ENCODE assay signal across 12 cellular contexts in the genomic region with DNA sequence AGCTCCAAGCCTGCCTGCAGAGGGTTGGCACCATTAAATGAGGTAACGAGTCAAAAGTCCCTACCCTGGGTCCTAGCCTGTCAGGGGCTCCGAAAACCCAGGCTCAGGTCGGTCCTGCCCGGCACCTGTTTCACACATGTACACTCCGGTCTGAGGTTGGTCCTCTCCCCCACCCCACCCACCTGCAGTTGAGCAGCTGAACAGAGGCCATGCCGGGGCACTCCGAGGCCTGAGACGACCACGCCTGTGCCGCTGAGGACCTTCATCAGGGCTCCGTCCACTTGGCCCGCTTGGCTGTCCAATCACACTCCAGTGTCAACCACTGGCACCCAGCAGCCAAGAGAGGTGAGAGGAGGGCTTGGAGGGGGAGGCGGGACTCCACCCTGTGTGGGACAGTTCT. TPM values are rescaled to one million over a fixed set of nuclear protein-coding genes. Genes with fewer than 3 reads are reported as not detected.
DNase-seq lines count a peak whose midpoint lies in the region; ATAC-seq and TF ChIP-seq lines count a peak whose summit lies in the region.
"Had no signal": no experiment of that assay in that cellular context is flagged by ENCODE, and none has a peak within 500 bp of the region (broad histone marks: within the 10 kb centered on the region; RNA-seq: fewer than 3 reads in every experiment).

No MANE protein-coding gene starts in this region.

- peaks cover 19% of the 10 kb centered on the region for H3K79me2 ChIP-seq in PC-9 (ENCODE audit: low read depth)

- POLR2A ChIA-PET in PC-9 (lab: Charles Lee; ENCODE audit: unreplicated experiment), result no interaction called here

- H3K9me3 ChIP-seq in PC-9 (ENCODE audit: insufficient read depth, low read depth) (no peaks in the 10 kb centered on the region), ectodermal cell (ENCODE audit: control insufficient read depth, low read length) (no peaks in the 10 kb centered on the region), psoas muscle (no peaks in the 10 kb centered on the region), upper lobe of right lung (no peaks in the 10 kb centered on the region)
- H3K9me3 ChIP-seq: testis had no signal

- H3K27ac Mint-ChIP-seq in T-helper 1 cell treated with Interleukin-12 subunit alpha and Interleukin-12 subunit beta and Interleukin-4 antibody, amounts not matched to agents 30 μg/mL and 1 μg/mL, for 36 hours, result no peak overlapping the region

- WGBS in ectodermal cell, 2 experiments, result 97 to 98% methylated on average over 13 of the region's 13 CpGs
- 78 to 82% (median 82%) methylated on average over 13 of the region's 13 CpGs for WGBS in psoas muscle, 3 donors

- H3K36me3 Mint-ChIP-seq in T-helper 1 cell treated with Interleukin-12 subunit alpha and Interleukin-12 subunit beta and Interleukin-4 antibody, amounts not matched to agents 30 μg/mL and 1 μg/mL, for 36 hours (ENCODE audit: low read depth), result peaks cover 11% of the 10 kb centered on the region

- no TSS peak for BruUV-seq in PC-9 (replicated peaks; lab: Mats Ljungman, UMichigan)

- peak overlapping the region; percentile 90 for H3K4me3 Mint-ChIP-seq in T-helper 1 cell treated with Interleukin-12 subunit alpha and Interleukin-12 subunit beta and Interleukin-4 antibody, amounts not matched to agents 30 μg/mL and 1 μg/mL, for 36 hours

- peak overlapping the region; percentile 89; the same call in 1 of the 2 replicates for H3K4me3 ChIP-seq in PC-9
- peak overlapping the region; percentile 97 for H3K4me3 ChIP-seq in ectodermal cell (ENCODE audit: insufficient read depth, low read depth, low read length)
- H3K4me3 ChIP-seq in psoas muscle, result peak overlapping the region; percentile 86
- H3K4me3 ChIP-seq in upper lobe of right lung, result no peak overlapping the region

- H3K27ac ChIP-seq in PC-9, result no peak overlapping the region
- H3K27ac ChIP-seq in ectodermal cell (ENCODE audit: insufficient read depth, low read depth, low read length, poor library complexity, severe bottlenecking), result no peak overlapping the region
- H3K27ac ChIP-seq in psoas muscle, result no peak overlapping the region
- H3K27ac ChIP-seq in upper lobe of right lung, result no peak overlapping the region

- no peaks in the 10 kb centered on the region for H3K36me3 ChIP-seq in PC-9 (ENCODE audit: low read depth)
- peaks cover 14% of the 10 kb centered on the region for H3K36me3 ChIP-seq in ectodermal cell (ENCODE audit: control insufficient read depth, insufficient read depth, low read length)
- H3K36me3 ChIP-seq in psoas muscle (ENCODE audit: insufficient read depth in 1 of 2, low read depth in 1 of 2), result peaks cover 0 to 30% of the 10 kb centered on the region in 2 donors
- H3K36me3 ChIP-seq in upper lobe of right lung, result peaks cover 30% of the 10 kb centered on the region

- H4K20me1 ChIP-seq in PC-9 (ENCODE audit: insufficient read depth), result no peaks in the 10 kb centered on the region

- no peaks in the 10 kb centered on the region for H3K9me2 ChIP-seq in PC-9 (ENCODE audit: insufficient read depth)

- no peaks in the 10 kb centered on the region for H3K27me3 Mint-ChIP-seq in T-helper 1 cell treated with Interleukin-12 subunit alpha and Interleukin-12 subunit beta and Interleukin-4 antibody, amounts not matched to agents 30 μg/mL and 1 μg/mL, for 36 hours (ENCODE audit: low read depth)

- H3K9me3 Mint-ChIP-seq in T-helper 1 cell treated with Interleukin-12 subunit alpha and Interleukin-12 subunit beta and Interleukin-4 antibody, amounts not matched to agents 30 μg/mL and 1 μg/mL, for 36 hours, result no peaks in the 10 kb centered on the region

- peaks cover 6% of the 10 kb centered on the region for H3K4me1 Mint-ChIP-seq in T-helper 1 cell treated with Interleukin-12 subunit alpha and Interleukin-12 subunit beta and Interleukin-4 antibody, amounts not matched to agents 30 μg/mL and 1 μg/mL, for 36 hours (ENCODE audit: low read depth)

- H3K4me2 ChIP-seq in PC-9, result peak overlapping the region; percentile 81

- DNase-seq in T-helper 1 cell (no peak), PC-9 (no peak), psoas muscle (no peak), occipital lobe (lab: John Stamatoyannopoulos, UW) (no peak), upper lobe of right lung (no peak)
- DNase-seq: 8988T, NCI-H510A, small intestine, testis had no signal

- H3K4me1 ChIP-seq in PC-9 (replicated peaks; ENCODE audit: insufficient read depth), result no peaks in the 10 kb centered on the region
- peaks cover 12% of the 10 kb centered on the region for H3K4me1 ChIP-seq in ectodermal cell (ENCODE audit: control insufficient read depth, insufficient read depth, low read length)
- H3K4me1 ChIP-seq in psoas muscle, result peaks cover 25% of the 10 kb centered on the region
- H3K4me1 ChIP-seq in upper lobe of right lung, result peaks cover 21% of the 10 kb centered on the region

- intact Hi-C loops in PC-9 (cut with micrococcal nuclease; ENCODE audit: unreplicated experiment), result loop anchor here (5.0 kb wide), 1 partner anchor 205 kb away; no protein-coding TSS in a partner anchor
- intact Hi-C loops in psoas muscle (cut with DNase I), result no loop called here
- intact Hi-C loops in upper lobe of right lung (cut with DNase I), result no loop called here

- ATAC-seq in psoas muscle, result no peak
- no peak for ATAC-seq in GM19455 (IDR thresholded peaks at IDR 0.05; ENCODE audit: unreplicated experiment)
- no peak for ATAC-seq in upper lobe of right lung

- no peak overlapping the region for H2AFZ ChIP-seq in PC-9

- CTCF ChIA-PET in PC-9 (lab: Charles Lee), result no interaction called here

- H3K27me3 ChIP-seq in PC-9 (ENCODE audit: insufficient read depth, low read depth) (no peaks in the 10 kb centered on the region), ectodermal cell (ENCODE audit: control insufficient read depth, insufficient read depth, low read length, poor library complexity, severe bottlenecking) (no peaks in the 10 kb centered on the region), psoas muscle (ENCODE audit: insufficient read depth in 3 of 3, low read length in 2 of 3) (no peaks in the 10 kb centered on the region), upper lobe of right lung (no peaks in the 10 kb centered on the region)
- H3K27me3 ChIP-seq: testis had no signal

- H3F3A ChIP-seq in PC-9 (ENCODE audit: insufficient read depth, low read depth), result peaks cover 10% of the 10 kb centered on the region; the same call in 1 of the 2 replicates

- TF ChIP-seq CTCF in PC-9 (conservative IDR thresholded peaks at IDR 0.05) (no peak), psoas muscle (IDR thresholded peaks at IDR 0.05) (no peak), upper lobe of right lung (IDR thresholded peaks at IDR 0.05) (no peak)

RNA-seq across cellular contexts. Expression of gene TSSC4, which starts 1.6 kb away (rescaled TPM):
- 35.6 and 49.3 TPM in 2 replicates for total RNA-seq in PC-9 (2021)
- 34.3 TPM for polyA plus RNA-seq in ectodermal cell (2013, experiment 1 of 4)
- polyA plus RNA-seq in ectodermal cell (2013, experiment 2 of 4), result 30.1 TPM
- 27.2 TPM for polyA plus RNA-seq in ectodermal cell (2013, experiment 3 of 4)
- polyA plus RNA-seq in ectodermal cell (2013, experiment 4 of 4), result 28.1 TPM
- total RNA-seq in psoas muscle, result 10 to 100 TPM; 43.4 to 65.5 (median 51.7) TPM
- 100 to 1,000 TPM in 2 of 3 donors, 10 to 100 TPM in 1; 76.6 to 114 (median 107) TPM for polyA plus RNA-seq in psoas muscle
- total RNA-seq in occipital lobe, result 25.7 TPM
- 40.6 TPM for total RNA-seq in upper lobe of right lung

RNA-seq across cellular contexts. Expression of gene CD81, which starts 25.0 kb away (rescaled TPM):
- total RNA-seq in PC-9 (2021) (180 and 231 TPM in 2 replicates), psoas muscle (100 to 1,000 TPM in 3 of 4 donors, 10 to 100 TPM in 1; 88.7 to 136 (median 117) TPM), occipital lobe (69.4 TPM), upper lobe of right lung (801 TPM)
- polyA plus RNA-seq in ectodermal cell (2013, experiment 1 of 4), result 237 TPM
- polyA plus RNA-seq in ectodermal cell (2013, experiment 2 of 4), result 280 TPM
- 196 TPM for polyA plus RNA-seq in ectodermal cell (2013, experiment 3 of 4)
- polyA plus RNA-seq in ectodermal cell (2013, experiment 4 of 4), result 222 TPM
- 100 to 1,000 TPM in 1 of 3 donors, 10 to 100 TPM in 2; 75.9 to 155 (median 90.1) TPM for polyA plus RNA-seq in psoas muscle

RNA-seq across cellular contexts. Expression of gene TRPM5, which starts 42.2 kb away (rescaled TPM):
- not detected in 2 replicates for total RNA-seq in PC-9 (2021)
- polyA plus RNA-seq in ectodermal cell (2013, experiment 1 of 4), result not detected
- 0.16 TPM for polyA plus RNA-seq in ectodermal cell (2013, experiment 2 of 4)
- polyA plus RNA-seq in ectodermal cell (2013, experiment 3 of 4), result 0.11 TPM
- polyA plus RNA-seq in ectodermal cell (2013, experiment 4 of 4), result 0.12 TPM
- total RNA-seq in psoas muscle, result not detected
- polyA plus RNA-seq in psoas muscle, result not detected
- total RNA-seq in occipital lobe, result not detected
- not detected for total RNA-seq in upper lobe of right lung

RNA-seq across cellular contexts. Expression of gene KCNQ1, which starts 42.7 kb away (rescaled TPM):
- total RNA-seq in PC-9 (2021) (0.55 TPM in 1 of 2 replicates, not detected in the other), psoas muscle (1 to 10 TPM; 1.1 to 3.1 (median 1.8) TPM), occipital lobe (0.31 TPM), upper lobe of right lung (52.9 TPM)
- 1.0 TPM for polyA plus RNA-seq in ectodermal cell (2013, experiment 1 of 4)
- polyA plus RNA-seq in ectodermal cell (2013, experiment 2 of 4), result 1.6 TPM
- polyA plus RNA-seq in ectodermal cell (2013, experiment 3 of 4), result 0.64 TPM
- 0.73 TPM for polyA plus RNA-seq in ectodermal cell (2013, experiment 4 of 4)
- polyA plus RNA-seq in psoas muscle, result under 1 TPM; 0.48 to 0.98 (median 0.52) TPM
